Comparison of ENCODE assay signal across 16 cellular contexts in the genomic region with DNA sequence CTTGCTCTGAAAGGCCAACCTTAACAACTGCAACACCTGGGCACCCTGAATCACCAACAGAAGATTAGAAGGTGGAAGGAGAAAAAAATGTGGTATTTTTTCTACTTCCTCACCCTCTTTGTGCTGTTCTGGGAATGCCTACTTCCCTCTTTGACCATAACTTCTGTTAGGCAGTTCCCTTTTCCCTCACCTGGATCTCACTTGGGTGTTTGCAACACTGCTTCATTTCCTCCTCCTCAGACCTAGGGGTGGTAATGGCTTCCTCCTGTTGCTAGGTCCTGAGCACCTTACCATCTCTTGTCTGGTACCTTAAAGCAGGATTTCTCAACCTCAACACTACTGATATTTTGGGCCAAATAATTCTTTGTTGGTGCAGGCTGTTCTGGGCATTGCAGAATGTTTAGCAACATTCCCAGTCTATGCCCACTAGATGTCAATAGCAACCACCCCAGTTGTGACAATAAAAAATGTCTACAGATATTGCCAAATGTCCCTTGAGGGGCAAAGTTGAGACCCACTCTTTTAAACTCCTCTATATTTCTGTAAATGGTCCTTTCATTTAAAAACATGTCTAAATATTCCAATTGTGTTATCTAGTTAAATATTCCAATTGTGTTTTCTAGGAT.
A peak's percentile ranks its signal among the peaks of the same experiment; 100 is the strongest.
DNase-seq lines count a peak whose midpoint lies in the region; ATAC-seq and TF ChIP-seq lines count a peak whose summit lies in the region.
"Had no signal": no experiment of that assay in that cellular context is flagged by ENCODE, and none has a peak within 500 bp of the region (broad histone marks: within the 10 kb centered on the region; RNA-seq: fewer than 3 reads in every experiment).

No MANE protein-coding gene starts in this region.

- CTCF ChIA-PET in A673 (lab: Charles Lee): no interaction called here

- H3K4me3 ChIP-seq in A673 (ENCODE audit: low read depth, low read length, poor library complexity, severe bottlenecking) (no peak overlapping the region), HL-60 (replicated peaks; ENCODE audit: insufficient read depth, low read length) (no peak overlapping the region), vagina (no peak overlapping the region)
- H3K4me3 ChIP-seq: dorsolateral prefrontal cortex, Peyer's patch had no signal

- peak; percentile 17 for ATAC-seq in foreskin keratinocyte
- ATAC-seq: activated naive CD8-positive, alpha-beta T cell treated with anti-CD3 and anti-CD28 coated beads, Interleukin-2, amount 50 U/mL, for 24 hours had no signal

- no peaks in the 10 kb centered on the region for H3K9me3 ChIP-seq in A673 (ENCODE audit: low read depth, low read length, poor library complexity, severe bottlenecking)
- no peaks in the 10 kb centered on the region for H3K9me3 ChIP-seq in vagina
- H3K9me3 ChIP-seq: Peyer's patch had no signal

- no peaks in the 10 kb centered on the region for H3K4me1 ChIP-seq in A673 (ENCODE audit: insufficient read depth, low read length, poor library complexity, severe bottlenecking)
- no peaks in the 10 kb centered on the region for H3K4me1 ChIP-seq in foreskin keratinocyte
- no peaks in the 10 kb centered on the region for H3K4me1 ChIP-seq in vagina
- H3K4me1 ChIP-seq: Peyer's patch had no signal

- DNase-seq in A673 (ENCODE audit: low spot score) (peak; percentile 10), HL-60 (ENCODE audit: low read depth in 1 of 2, low spot score in 1 of 2) (peak; percentile 79 to 83), SKM-1 (lab: John Stamatoyannopoulos, UW; ENCODE audit: unreplicated experiment) (peak; percentile 63), foreskin keratinocyte (no peak), germinal center (ENCODE audit: low spot score) (no peak), ureter (ENCODE audit: low spot score) (no peak), vagina (ENCODE audit: extremely low spot score in 2 of 2) (no peak)
- DNase-seq in activated T-cell treated with anti-CD3 and anti-CD28 coated beads, Interleukin-2, amount 50 U/mL, for 1 hour: no peak
- DNase-seq: activated CD4-positive, alpha-beta T cell treated with anti-CD3 and anti-CD28 coated beads, Interleukin-2, amount 50 U/mL, for 1 hour; activated naive CD8-positive, alpha-beta T cell treated with anti-CD3 and anti-CD28 coated beads, Interleukin-2, amount 50 U/mL, for 24 hours; activated T-cell treated with anti-CD3 and anti-CD28 coated beads, Interleukin-2, amount 50 U/mL, for 48 hours; dorsolateral prefrontal cortex; mesendoderm; NCI-H1105 treated with DMSO at 0.1 percent for 48 hours; NCI-H345; Peyer's patch had no signal

- no peak for TF ChIP-seq POLR2A in vagina (IDR thresholded peaks at IDR 0.05)

- TF ChIP-seq CTCF in A673 (conservative IDR thresholded peaks at IDR 0.05; ENCODE audit: low read depth, low read length) (peak; percentile 27; the same call in 1 of the 2 replicates), HL-60 (IDR thresholded peaks at IDR 0.05; ENCODE audit: insufficient read depth, low read length) (no peak), foreskin keratinocyte (conservative IDR thresholded peaks at IDR 0.05) (peak; percentile 45), vagina (IDR thresholded peaks at IDR 0.05) (no peak)

- H3K27me3 ChIP-seq in A673 (replicated peaks; ENCODE audit: insufficient read depth, low read depth, low read length, poor library complexity) (no peaks in the 10 kb centered on the region), HL-60 (ENCODE audit: insufficient read depth, poor library complexity, severe bottlenecking) (no peaks in the 10 kb centered on the region), foreskin keratinocyte (no peaks in the 10 kb centered on the region), vagina (no peaks in the 10 kb centered on the region)
- H3K27me3 ChIP-seq: dorsolateral prefrontal cortex, Peyer's patch had no signal

- no TSS peak for BruUV-seq in A673 (replicated peaks; lab: Mats Ljungman, UMichigan)

- H3K36me3 ChIP-seq in A673 (ENCODE audit: insufficient read depth, low read length, poor library complexity, severe bottlenecking) (no peaks in the 10 kb centered on the region), vagina (no peaks in the 10 kb centered on the region)
- H3K36me3 ChIP-seq: Peyer's patch had no signal

- intact Hi-C loops in A673 (cut with micrococcal nuclease; ENCODE audit: unreplicated experiment): loop anchor here (10.0 kb wide), 3 partner anchors 57 to 493 kb away; no protein-coding TSS in a partner anchor
- intact Hi-C loops in vagina (cut with DNase I): no loop called here

- POLR2A ChIA-PET in A673 (lab: Charles Lee; ENCODE audit: low non-redundant PET): no interaction called here

- H3K27ac ChIP-seq in A673 (ENCODE audit: low read depth, low read length, poor library complexity, severe bottlenecking) (no peak overlapping the region), HL-60 (replicated peaks) (peak overlapping the region; percentile 30), foreskin keratinocyte (no peak overlapping the region), vagina (no peak overlapping the region)
- H3K27ac ChIP-seq: dorsolateral prefrontal cortex, Peyer's patch had no signal

Comparison
In these comparisons a context has a peak if more than half of its experiments do, and no peak if none do; other contexts are left out.
1. DNase-seq: peak in A673 (single experiment), HL-60 (2 of 2) and SKM-1 (single experiment); none in foreskin keratinocyte (0 of 2), activated T-cell treated with anti-CD3 and anti-CD28 coated beads, Interleukin-2, amount 50 U/mL, for 1 hour (single experiment), germinal center (single experiment), ureter (single experiment) and vagina (0 of 2).
2. CTCF ChIP-seq: peak in A673 (single experiment) and foreskin keratinocyte (single experiment); none in HL-60 (single experiment) and vagina (0 of 3).